28 cellular contexts compared by ENCODE assay signal in the genomic region with DNA sequence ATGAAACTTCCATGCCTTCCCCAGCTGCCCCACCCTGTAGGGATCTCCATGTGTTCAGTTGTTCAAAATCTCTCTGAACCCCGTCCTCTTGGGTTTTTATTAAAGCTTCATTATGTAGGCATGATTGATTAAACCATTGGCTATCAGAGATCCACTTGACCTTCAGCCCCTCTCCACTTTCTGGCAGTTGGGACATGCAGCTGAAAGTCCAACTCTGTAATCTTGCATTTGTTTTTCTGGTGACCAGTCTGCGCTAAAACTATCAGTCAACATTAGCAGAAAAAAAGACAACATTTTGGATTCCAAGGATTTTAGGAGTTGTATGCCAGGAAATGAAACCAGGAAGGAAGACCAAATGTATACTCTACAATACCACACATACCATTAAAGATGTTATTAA.
"Had no signal": no experiment of that assay in that cellular context is flagged by ENCODE, and none has a peak within 500 bp of the region (broad histone marks: within the 10 kb centered on the region; RNA-seq: fewer than 3 reads in every experiment).

No MANE protein-coding gene starts in this region.

- DNase-seq: colonic mucosa; cortex of kidney; dermis blood vessel endothelial cell; dorsolateral prefrontal cortex; effector CD4-positive, alpha-beta T cell; effector CD8-positive, alpha-beta T cell; effector memory CD4-positive, alpha-beta T cell; effector memory CD8-positive, alpha-beta T cell; endodermal cell; erythroblast; esophagus squamous epithelium; foreskin fibroblast; foreskin keratinocyte; foreskin melanocyte; gastrocnemius medialis; glutamatergic neuron; head of caudate nucleus; heart left ventricle had no signal

- H3K36me3 ChIP-seq: colonic mucosa, esophagus muscularis mucosa, esophagus squamous epithelium, gastrocnemius medialis, gastroesophageal sphincter, heart left ventricle had no signal

- H3K4me1 ChIP-seq: colonic mucosa, esophagus muscularis mucosa, esophagus squamous epithelium, foreskin keratinocyte, gastrocnemius medialis, gastroesophageal sphincter, heart left ventricle had no signal

- H3K27me3 Mint-ChIP-seq: dendritic cell treated with granulocyte-macrophage colony-stimulating factor and Interleukin-4, amounts not matched to agents 40 ng/mL and 50 ng/mL, for 4 days; effector memory CD8-positive, alpha-beta T cell had no signal

- H3K27ac ChIP-seq: colonic mucosa, coronary artery, dorsolateral prefrontal cortex, epithelial cell of prostate, esophagus muscularis mucosa, esophagus squamous epithelium, foreskin keratinocyte, gastrocnemius medialis, gastroesophageal sphincter, heart left ventricle had no signal

- H3K4me3 ChIP-seq: colonic mucosa, coronary artery, dorsolateral prefrontal cortex, esophagus muscularis mucosa, esophagus squamous epithelium, gastrocnemius medialis, gastroesophageal sphincter, heart left ventricle had no signal

- FAIRE-seq: colon, endometrium, endothelial cell of umbilical vein, frontal cortex had no signal

- H3K27ac Mint-ChIP-seq: dendritic cell treated with granulocyte-macrophage colony-stimulating factor and Interleukin-4, amounts not matched to agents 40 ng/mL and 50 ng/mL, for 4 days; effector memory CD8-positive, alpha-beta T cell; endodermal cell had no signal

- ATAC-seq: effector memory CD8-positive, alpha-beta T cell; esophagus mucosa; foreskin keratinocyte; gastrocnemius medialis; gastroesophageal sphincter; heart left ventricle had no signal

- H3K4me1 Mint-ChIP-seq: endodermal cell had no signal

- H3K4me3 Mint-ChIP-seq: dendritic cell treated with granulocyte-macrophage colony-stimulating factor and Interleukin-4, amounts not matched to agents 40 ng/mL and 50 ng/mL, for 4 days; effector memory CD8-positive, alpha-beta T cell; endodermal cell had no signal

- H3K27me3 ChIP-seq: colonic mucosa, esophagus muscularis mucosa, esophagus squamous epithelium, foreskin keratinocyte, gastrocnemius medialis, gastroesophageal sphincter, heart left ventricle had no signal

- H3K9me3 Mint-ChIP-seq: endodermal cell had no signal

- H3K9me3 ChIP-seq: colonic mucosa, esophagus muscularis mucosa, esophagus squamous epithelium, gastrocnemius medialis, gastroesophageal sphincter, heart left ventricle had no signal
